Comparison of ENCODE assay signal across 10 cellular contexts in genomic region chr9:107874591-107875374, GRCh38.
DNase-seq lines count a peak whose midpoint lies in the region; ATAC-seq, FAIRE-seq and TF ChIP-seq lines count a peak whose summit lies in the region.
"Had no signal": no experiment of that assay in that cellular context is flagged by ENCODE, and none has a peak within 500 bp of the region (broad histone marks: within the 10 kb centered on the region; RNA-seq: fewer than 3 reads in every experiment).

No MANE protein-coding gene starts in this region.

- no peak overlapping the region for H3K27ac ChIP-seq in coronary artery

- POLR2A ChIA-PET in HEK293T (lab: Yijun Ruan, JAX), result no interaction called here

- FAIRE-seq in urothelium cell line (lab: Jason Lieb, UNC), result no peak

- peak overlapping the region; percentile 32 for H3K4me3 ChIP-seq in coronary artery
- H3K4me3 ChIP-seq: heart left ventricle had no signal

- DNase-seq in coronary artery (ENCODE audit: low spot score) (no peak), HEK293T (ENCODE audit: extremely low spot score) (no peak), urothelium cell line (ENCODE audit: low spot score) (no peak), foreskin melanocyte (no peak)
- DNase-seq in stimulated activated naive CD4-positive, alpha-beta T cell (lab: John Stamatoyannopoulos, UW), result no peak
- DNase-seq: heart left ventricle, NCI-H526 treated with DMSO at 0.1 percent for 48 hours had no signal

- ATAC-seq in GM18505 (IDR thresholded peaks at IDR 0.05; ENCODE audit: unreplicated experiment) (peak; percentile 73), GM21529 (IDR thresholded peaks at IDR 0.05; ENCODE audit: unreplicated experiment) (peak; percentile 78), HG03378 (IDR thresholded peaks at IDR 0.05; ENCODE audit: unreplicated experiment) (peak; percentile 80)

- CTCF ChIA-PET in HEK293T (lab: Yijun Ruan, JAX), result interaction anchor here (0.7 kb wide), 1 partner anchor 527 kb away, joined by 3 read pairs; no protein-coding TSS in a partner anchor

- no peak for TF ChIP-seq CTCF in coronary artery (IDR thresholded peaks at IDR 0.05)

- no peak for TF ChIP-seq POLR2A in GM18505 (IDR thresholded peaks at IDR 0.05; ENCODE audit: borderline replicate concordance, extremely low read depth, insufficient read depth, insufficient read length)

TF ChIP-seq in HEK293T, 16 proteins besides CTCF, POLR2A, EP300 and RAD21:
- TF ChIP-seq ZNF384 (IDR thresholded peaks at IDR 0.05) (no peak), TARDBP (IDR thresholded peaks at IDR 0.05) (no peak), SUZ12 (IDR thresholded peaks at IDR 0.05) (no peak), BHLHE40 (IDR thresholded peaks at IDR 0.05; ENCODE audit: borderline replicate concordance) (no peak), NFRKB (IDR thresholded peaks at IDR 0.05) (no peak), ELF4 (IDR thresholded peaks at IDR 0.05) (no peak), HDGF (IDR thresholded peaks at IDR 0.05; ENCODE audit: borderline replicate concordance) (no peak), L3MBTL2 (conservative IDR thresholded peaks at IDR 0.05) (no peak), LEF1 (IDR thresholded peaks at IDR 0.05; ENCODE audit: borderline replicate concordance) (no peak), FOXM1 (IDR thresholded peaks at IDR 0.05; ENCODE audit: borderline replicate concordance) (no peak), SP1 (IDR thresholded peaks at IDR 0.05) (no peak), PKNOX1 (IDR thresholded peaks at IDR 0.05) (no peak), FOXK2 (IDR thresholded peaks at IDR 0.05) (no peak), ARNT (IDR thresholded peaks at IDR 0.05) (no peak), FOXA1 (IDR thresholded peaks at IDR 0.05) (no peak), CTBP1 (IDR thresholded peaks at IDR 0.05; ENCODE audit: borderline replicate concordance) (no peak)
TF ChIP-seq in HEK293T: peak in this region for 0.
